Comparison of ENCODE assay signal across 23 cellular contexts in the genomic region with DNA sequence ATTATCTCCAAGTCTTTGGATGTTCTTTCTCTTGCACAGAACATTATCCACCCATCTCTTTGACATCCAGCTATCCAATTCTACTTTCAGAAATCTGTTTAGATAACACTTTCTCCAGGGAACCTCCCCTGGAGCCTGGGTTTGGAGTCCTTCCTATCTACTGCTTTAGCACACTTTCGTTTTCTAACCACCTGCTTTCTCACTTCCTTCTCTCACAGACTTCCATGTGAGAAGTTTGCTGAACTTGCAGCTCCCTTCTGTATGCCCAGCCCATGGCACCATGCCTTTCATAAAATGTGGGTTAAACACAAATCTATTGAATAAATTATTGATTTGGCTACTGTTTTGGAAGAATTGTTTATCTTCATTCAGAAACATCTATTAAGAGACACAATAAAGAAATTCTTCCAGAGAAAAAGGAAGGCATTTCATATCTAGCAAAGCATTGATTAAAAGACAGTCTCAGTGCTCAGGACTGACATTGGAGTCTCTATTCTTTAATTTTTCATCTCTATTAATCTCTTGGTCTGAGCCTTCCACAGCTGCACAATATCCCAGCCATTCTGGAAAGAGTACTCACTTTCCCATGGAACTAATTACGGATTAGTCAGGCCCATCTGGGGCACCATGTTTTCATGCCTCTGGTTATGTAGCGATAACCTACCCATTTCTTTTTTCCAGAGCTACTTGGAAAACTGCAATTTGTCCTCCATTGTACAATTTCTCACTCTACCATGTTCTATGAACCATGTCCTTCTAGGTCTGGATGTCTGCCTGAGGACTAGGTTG.
A peak's percentile ranks its signal among the peaks of the same experiment; 100 is the strongest.
DNase-seq lines count a peak whose midpoint lies in the region; ATAC-seq and TF ChIP-seq lines count a peak whose summit lies in the region.
"Had no signal": no experiment of that assay in that cellular context is flagged by ENCODE, and none has a peak within 500 bp of the region (broad histone marks: within the 10 kb centered on the region; RNA-seq: fewer than 3 reads in every experiment).

No MANE protein-coding gene starts in this region.

- ATAC-seq in GM19463 (IDR thresholded peaks at IDR 0.05; ENCODE audit: unreplicated experiment), result peak; percentile 42
- ATAC-seq: SK-N-SH treated with all-trans-retinoic acid at 6 μM for 48 hours, T-cell had no signal

- WGBS in spleen, 5 donors, result 60 to 73% (median 62%) methylated on average over 3 of the region's 3 CpGs
- WGBS in transverse colon (ENCODE audit: low coverage in 1 of 2), 2 donors, result 73 to 83% methylated on average over 3 of the region's 3 CpGs

- H3K27me3 ChIP-seq in spleen (replicated peaks in 1 of 7) (no peaks in the 10 kb centered on the region), transverse colon (no peaks in the 10 kb centered on the region)
- H3K27me3 ChIP-seq: MG63 had no signal

- in situ Hi-C loops in transverse colon (cut with MboI; ENCODE audit: low pct_ligation_motif_present in 1 of 4, low pct_unique_long_range_greater_than_20kb in 1 of 4, low sequenced_read_pairs in 3 of 4), result no loop called here

- H3K9me3 ChIP-seq in spleen, result peaks cover 0 to 15% (median 0%) of the 10 kb centered on the region in 8 donors
- no peaks in the 10 kb centered on the region for H3K9me3 ChIP-seq in transverse colon
- H3K9me3 ChIP-seq: MG63 had no signal

- H3K4me3 ChIP-seq in spleen (no peak overlapping the region), transverse colon (no peak overlapping the region)
- H3K4me3 ChIP-seq: MG63 had no signal

- H3K4me1 ChIP-seq in spleen (no peaks in the 10 kb centered on the region), transverse colon (no peaks in the 10 kb centered on the region)

- intact Hi-C loops in spleen (cut with DNase I; ENCODE audit: low total_unique reads), result no loop called here
- intact Hi-C loops in transverse colon (cut with DNase I; ENCODE audit: low total_unique reads), result loop anchor here (10.0 kb wide), 1 partner anchor 754 kb away; no protein-coding TSS in a partner anchor

- H3K36me3 ChIP-seq in spleen (no peaks in the 10 kb centered on the region), transverse colon (no peaks in the 10 kb centered on the region)
- H3K36me3 ChIP-seq: MG63 had no signal

- H3K27ac ChIP-seq in spleen (no peak overlapping the region), transverse colon (no peak overlapping the region)
- H3K27ac ChIP-seq: C4-2B had no signal

- TF ChIP-seq POLR2A in spleen (IDR thresholded peaks at IDR 0.05), result no peak
- TF ChIP-seq POLR2A in transverse colon (IDR thresholded peaks at IDR 0.05), result no peak

- TF ChIP-seq EP300 in transverse colon (IDR thresholded peaks at IDR 0.05; ENCODE audit: low read depth), result no peak

- TF ChIP-seq CTCF in spleen (IDR thresholded peaks at IDR 0.05 in 8 of 11, conservative IDR thresholded peaks at IDR 0.05 in 3 of 11), result no peak
- no peak for TF ChIP-seq CTCF in transverse colon (IDR thresholded peaks at IDR 0.05)

- DNase-seq in MV-4-11 (lab: John Stamatoyannopoulos, UW) (peak; percentile 71), RPMI8226 (peak; percentile 23), islet precursor cell (no peak), medulla oblongata (ENCODE audit: extremely low spot score) (no peak), spleen (no peak), transverse colon (no peak)
- DNase-seq: ACHN, AML-193, DMS79 treated with DMSO at 0.1 percent for 48 hours, H7, Kasumi-1, MG63, NCI-H1417, NCI-H187, NCI-H2107, NCI-H2227 treated with DMSO at 0.1 percent for 48 hours, NCI-H510A treated with DMSO at 0.1 percent for 48 hours, NCI-H82, SHP77 treated with DMSO at 0.1 percent for 48 hours, T-cell had no signal

Comparison
In these comparisons a context has a peak if more than half of its experiments do, and no peak if none do; other contexts are left out.
1. DNase-seq: peak in MV-4-11 (single experiment) and RPMI8226 (single experiment); none in islet precursor cell (single experiment), medulla oblongata (single experiment), spleen (single experiment) and transverse colon (single experiment).